1 cellular context compared by ENCODE assay signal in the genomic region with DNA sequence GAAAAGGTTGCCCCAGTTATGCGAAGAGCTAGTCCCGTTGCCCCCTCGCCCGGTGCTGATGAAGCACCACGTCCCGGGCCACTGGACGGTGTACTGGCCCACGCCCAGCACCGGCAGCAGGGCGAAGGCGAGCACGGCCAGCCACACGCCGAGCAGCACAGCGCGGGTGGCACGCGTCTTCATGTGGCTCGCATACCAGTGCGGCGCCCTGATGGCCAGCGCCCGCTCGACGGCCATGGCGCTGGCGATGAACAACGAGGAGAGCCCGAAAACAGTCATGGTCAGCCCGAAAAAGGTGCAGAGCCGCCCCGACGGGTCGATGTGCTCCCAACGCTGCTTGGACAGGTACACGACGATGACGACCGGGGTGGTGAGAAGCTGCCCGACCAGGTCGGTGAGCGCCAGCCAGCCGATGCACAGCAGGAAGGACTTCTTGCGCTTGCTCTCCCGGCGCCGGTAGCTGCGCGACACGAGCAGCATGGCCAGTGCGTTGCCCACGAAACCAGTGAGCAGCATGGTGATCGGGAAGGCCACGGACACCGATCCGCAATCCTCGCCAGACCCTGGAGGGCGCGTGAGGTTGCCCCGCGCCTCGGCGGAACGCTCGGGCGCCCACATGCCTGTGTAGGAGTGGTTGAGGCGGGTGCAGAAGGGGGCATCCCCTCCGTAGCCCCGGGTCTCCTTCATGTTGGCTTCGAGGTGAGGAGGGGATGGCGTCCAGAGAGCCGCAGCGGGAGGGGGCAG.
TF ChIP-seq lines count a peak whose summit lies in the region.

No MANE protein-coding gene starts in this region.

TF ChIP-seq in K562, 482 proteins besides CTCF, POLR2A, EP300 and RAD21 (continued from another document and continues in another):
- TF ChIP-seq, protein P1, sequence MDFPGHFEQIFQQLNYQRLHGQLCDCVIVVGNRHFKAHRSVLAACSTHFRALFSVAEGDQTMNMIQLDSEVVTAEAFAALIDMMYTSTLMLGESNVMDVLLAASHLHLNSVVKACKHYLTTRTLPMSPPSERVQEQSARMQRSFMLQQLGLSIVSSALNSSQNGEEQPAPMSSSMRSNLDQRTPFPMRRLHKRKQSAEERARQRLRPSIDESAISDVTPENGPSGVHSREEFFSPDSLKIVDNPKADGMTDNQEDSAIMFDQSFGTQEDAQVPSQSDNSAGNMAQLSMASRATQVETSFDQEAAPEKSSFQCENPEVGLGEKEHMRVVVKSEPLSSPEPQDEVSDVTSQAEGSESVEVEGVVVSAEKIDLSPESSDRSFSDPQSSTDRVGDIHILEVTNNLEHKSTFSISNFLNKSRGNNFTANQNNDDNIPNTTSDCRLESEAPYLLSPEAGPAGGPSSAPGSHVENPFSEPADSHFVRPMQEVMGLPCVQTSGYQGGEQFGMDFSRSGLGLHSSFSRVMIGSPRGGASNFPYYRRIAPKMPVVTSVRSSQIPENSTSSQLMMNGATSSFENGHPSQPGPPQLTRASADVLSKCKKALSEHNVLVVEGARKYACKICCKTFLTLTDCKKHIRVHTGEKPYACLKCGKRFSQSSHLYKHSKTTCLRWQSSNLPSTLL (IDR thresholded peaks at IDR 0.05) = no peak
- TF ChIP-seq, protein P2, sequence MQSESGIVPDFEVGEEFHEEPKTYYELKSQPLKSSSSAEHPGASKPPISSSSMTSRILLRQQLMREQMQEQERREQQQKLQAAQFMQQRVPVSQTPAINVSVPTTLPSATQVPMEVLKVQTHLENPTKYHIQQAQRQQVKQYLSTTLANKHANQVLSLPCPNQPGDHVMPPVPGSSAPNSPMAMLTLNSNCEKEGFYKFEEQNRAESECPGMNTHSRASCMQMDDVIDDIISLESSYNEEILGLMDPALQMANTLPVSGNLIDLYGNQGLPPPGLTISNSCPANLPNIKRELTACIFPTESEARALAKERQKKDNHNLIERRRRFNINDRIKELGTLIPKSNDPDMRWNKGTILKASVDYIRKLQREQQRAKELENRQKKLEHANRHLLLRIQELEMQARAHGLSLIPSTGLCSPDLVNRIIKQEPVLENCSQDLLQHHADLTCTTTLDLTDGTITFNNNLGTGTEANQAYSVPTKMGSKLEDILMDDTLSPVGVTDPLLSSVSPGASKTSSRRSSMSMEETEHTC (IDR thresholded peaks at IDR 0.05) = no peak
- TF ChIP-seq, protein P3, sequence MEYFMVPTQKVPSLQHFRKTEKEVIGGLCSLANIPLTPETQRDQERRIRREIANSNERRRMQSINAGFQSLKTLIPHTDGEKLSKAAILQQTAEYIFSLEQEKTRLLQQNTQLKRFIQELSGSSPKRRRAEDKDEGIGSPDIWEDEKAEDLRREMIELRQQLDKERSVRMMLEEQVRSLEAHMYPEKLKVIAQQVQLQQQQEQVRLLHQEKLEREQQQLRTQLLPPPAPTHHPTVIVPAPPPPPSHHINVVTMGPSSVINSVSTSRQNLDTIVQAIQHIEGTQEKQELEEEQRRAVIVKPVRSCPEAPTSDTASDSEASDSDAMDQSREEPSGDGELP (CRISPR knock-in tag; IDR thresholded peaks at IDR 0.05; ENCODE audit: borderline replicate concordance) = peak; percentile 43; the same call in 1 of the 2 replicates
- TF ChIP-seq, protein P4, sequence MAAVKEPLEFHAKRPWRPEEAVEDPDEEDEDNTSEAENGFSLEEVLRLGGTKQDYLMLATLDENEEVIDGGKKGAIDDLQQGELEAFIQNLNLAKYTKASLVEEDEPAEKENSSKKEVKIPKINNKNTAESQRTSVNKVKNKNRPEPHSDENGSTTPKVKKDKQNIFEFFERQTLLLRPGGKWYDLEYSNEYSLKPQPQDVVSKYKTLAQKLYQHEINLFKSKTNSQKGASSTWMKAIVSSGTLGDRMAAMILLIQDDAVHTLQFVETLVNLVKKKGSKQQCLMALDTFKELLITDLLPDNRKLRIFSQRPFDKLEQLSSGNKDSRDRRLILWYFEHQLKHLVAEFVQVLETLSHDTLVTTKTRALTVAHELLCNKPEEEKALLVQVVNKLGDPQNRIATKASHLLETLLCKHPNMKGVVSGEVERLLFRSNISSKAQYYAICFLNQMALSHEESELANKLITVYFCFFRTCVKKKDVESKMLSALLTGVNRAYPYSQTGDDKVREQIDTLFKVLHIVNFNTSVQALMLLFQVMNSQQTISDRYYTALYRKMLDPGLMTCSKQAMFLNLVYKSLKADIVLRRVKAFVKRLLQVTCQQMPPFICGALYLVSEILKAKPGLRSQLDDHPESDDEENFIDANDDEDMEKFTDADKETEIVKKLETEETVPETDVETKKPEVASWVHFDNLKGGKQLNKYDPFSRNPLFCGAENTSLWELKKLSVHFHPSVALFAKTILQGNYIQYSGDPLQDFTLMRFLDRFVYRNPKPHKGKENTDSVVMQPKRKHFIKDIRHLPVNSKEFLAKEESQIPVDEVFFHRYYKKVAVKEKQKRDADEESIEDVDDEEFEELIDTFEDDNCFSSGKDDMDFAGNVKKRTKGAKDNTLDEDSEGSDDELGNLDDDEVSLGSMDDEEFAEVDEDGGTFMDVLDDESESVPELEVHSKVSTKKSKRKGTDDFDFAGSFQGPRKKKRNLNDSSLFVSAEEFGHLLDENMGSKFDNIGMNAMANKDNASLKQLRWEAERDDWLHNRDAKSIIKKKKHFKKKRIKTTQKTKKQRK (IDR thresholded peaks at IDR 0.05; ENCODE audit: borderline replicate concordance, low read depth, low read length) = no peak
- peak; percentile 23 for TF ChIP-seq FIP1L1 (IDR thresholded peaks at IDR 0.05; ENCODE audit: low read depth, low read length, poor library complexity, severe bottlenecking)
- TF ChIP-seq ZNF232 (CRISPR knock-in tag; IDR thresholded peaks at IDR 0.05) = peak; percentile 25; the same call in 1 of the 2 replicates
- TF ChIP-seq ARID1B (IDR thresholded peaks at IDR 0.05) = no peak
- no peak for TF ChIP-seq ZNF696 (CRISPR knock-in tag; conservative IDR thresholded peaks at IDR 0.05)
- peak; percentile 24 for TF ChIP-seq RBM22 (IDR thresholded peaks at IDR 0.05; ENCODE audit: low read depth, low read length, poor library complexity, severe bottlenecking)
- TF ChIP-seq CHD2 (IDR thresholded peaks at IDR 0.05; ENCODE audit: low read depth, low read length) = 0 out of 2 replicates have a peak, but pooled peaks have one; percentile 31
- TF ChIP-seq, protein P5, sequence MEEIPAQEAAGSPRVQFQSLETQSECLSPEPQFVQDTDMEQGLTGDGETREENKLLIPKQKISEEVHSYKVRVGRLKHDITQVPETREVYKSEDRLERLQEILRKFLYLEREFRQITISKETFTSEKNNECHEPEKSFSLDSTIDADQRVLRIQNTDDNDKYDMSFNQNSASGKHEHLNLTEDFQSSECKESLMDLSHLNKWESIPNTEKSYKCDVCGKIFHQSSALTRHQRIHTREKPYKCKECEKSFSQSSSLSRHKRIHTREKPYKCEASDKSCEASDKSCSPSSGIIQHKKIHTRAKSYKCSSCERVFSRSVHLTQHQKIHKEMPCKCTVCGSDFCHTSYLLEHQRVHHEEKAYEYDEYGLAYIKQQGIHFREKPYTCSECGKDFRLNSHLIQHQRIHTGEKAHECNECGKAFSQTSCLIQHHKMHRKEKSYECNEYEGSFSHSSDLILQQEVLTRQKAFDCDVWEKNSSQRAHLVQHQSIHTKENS (CRISPR knock-in tag; IDR thresholded peaks at IDR 0.05) = no peak
- TF ChIP-seq CC2D1A (IDR thresholded peaks at IDR 0.05) = no peak
- TF ChIP-seq CREB1 (IDR thresholded peaks at IDR 0.05) = no peak
- 0 out of 2 replicates have a peak, but pooled peaks have one; percentile 17 for TF ChIP-seq CREB1 (CRISPR knock-in tag; IDR thresholded peaks at IDR 0.05)
- TF ChIP-seq, protein P6, sequence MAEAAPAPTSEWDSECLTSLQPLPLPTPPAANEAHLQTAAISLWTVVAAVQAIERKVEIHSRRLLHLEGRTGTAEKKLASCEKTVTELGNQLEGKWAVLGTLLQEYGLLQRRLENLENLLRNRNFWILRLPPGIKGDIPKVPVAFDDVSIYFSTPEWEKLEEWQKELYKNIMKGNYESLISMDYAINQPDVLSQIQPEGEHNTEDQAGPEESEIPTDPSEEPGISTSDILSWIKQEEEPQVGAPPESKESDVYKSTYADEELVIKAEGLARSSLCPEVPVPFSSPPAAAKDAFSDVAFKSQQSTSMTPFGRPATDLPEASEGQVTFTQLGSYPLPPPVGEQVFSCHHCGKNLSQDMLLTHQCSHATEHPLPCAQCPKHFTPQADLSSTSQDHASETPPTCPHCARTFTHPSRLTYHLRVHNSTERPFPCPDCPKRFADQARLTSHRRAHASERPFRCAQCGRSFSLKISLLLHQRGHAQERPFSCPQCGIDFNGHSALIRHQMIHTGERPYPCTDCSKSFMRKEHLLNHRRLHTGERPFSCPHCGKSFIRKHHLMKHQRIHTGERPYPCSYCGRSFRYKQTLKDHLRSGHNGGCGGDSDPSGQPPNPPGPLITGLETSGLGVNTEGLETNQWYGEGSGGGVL (CRISPR knock-in tag; IDR thresholded peaks at IDR 0.05) = no peak
- no peak for TF ChIP-seq MTA1 (IDR thresholded peaks at IDR 0.05; ENCODE audit: borderline replicate concordance)
- no peak for TF ChIP-seq BMI1 (IDR thresholded peaks at IDR 0.05; ENCODE audit: low read length)
- TF ChIP-seq DDX20 (tag; IDR thresholded peaks at IDR 0.05; ENCODE audit: low read depth) = no peak
- TF ChIP-seq TAF1 (IDR thresholded peaks at IDR 0.05; ENCODE audit: control insufficient read depth, extremely low read depth, insufficient read depth, low read length, severe bottlenecking) = no peak
- TF ChIP-seq, protein P7, sequence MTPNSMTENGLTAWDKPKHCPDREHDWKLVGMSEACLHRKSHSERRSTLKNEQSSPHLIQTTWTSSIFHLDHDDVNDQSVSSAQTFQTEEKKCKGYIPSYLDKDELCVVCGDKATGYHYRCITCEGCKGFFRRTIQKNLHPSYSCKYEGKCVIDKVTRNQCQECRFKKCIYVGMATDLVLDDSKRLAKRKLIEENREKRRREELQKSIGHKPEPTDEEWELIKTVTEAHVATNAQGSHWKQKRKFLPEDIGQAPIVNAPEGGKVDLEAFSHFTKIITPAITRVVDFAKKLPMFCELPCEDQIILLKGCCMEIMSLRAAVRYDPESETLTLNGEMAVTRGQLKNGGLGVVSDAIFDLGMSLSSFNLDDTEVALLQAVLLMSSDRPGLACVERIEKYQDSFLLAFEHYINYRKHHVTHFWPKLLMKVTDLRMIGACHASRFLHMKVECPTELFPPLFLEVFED (CRISPR knock-in tag; conservative IDR thresholded peaks at IDR 0.05) = no peak
- no peak for TF ChIP-seq JUN (IDR thresholded peaks at IDR 0.05; ENCODE audit: borderline replicate concordance, low read depth, low read length)
- TF ChIP-seq JUN (CRISPR knock-in tag; IDR thresholded peaks at IDR 0.05; ENCODE audit: borderline replicate concordance) = 0 out of 2 replicates have a peak, but pooled peaks have one; percentile 11
- TF ChIP-seq ZNF695 (CRISPR knock-in tag; IDR thresholded peaks at IDR 0.05) = no peak
- TF ChIP-seq, protein P8, sequence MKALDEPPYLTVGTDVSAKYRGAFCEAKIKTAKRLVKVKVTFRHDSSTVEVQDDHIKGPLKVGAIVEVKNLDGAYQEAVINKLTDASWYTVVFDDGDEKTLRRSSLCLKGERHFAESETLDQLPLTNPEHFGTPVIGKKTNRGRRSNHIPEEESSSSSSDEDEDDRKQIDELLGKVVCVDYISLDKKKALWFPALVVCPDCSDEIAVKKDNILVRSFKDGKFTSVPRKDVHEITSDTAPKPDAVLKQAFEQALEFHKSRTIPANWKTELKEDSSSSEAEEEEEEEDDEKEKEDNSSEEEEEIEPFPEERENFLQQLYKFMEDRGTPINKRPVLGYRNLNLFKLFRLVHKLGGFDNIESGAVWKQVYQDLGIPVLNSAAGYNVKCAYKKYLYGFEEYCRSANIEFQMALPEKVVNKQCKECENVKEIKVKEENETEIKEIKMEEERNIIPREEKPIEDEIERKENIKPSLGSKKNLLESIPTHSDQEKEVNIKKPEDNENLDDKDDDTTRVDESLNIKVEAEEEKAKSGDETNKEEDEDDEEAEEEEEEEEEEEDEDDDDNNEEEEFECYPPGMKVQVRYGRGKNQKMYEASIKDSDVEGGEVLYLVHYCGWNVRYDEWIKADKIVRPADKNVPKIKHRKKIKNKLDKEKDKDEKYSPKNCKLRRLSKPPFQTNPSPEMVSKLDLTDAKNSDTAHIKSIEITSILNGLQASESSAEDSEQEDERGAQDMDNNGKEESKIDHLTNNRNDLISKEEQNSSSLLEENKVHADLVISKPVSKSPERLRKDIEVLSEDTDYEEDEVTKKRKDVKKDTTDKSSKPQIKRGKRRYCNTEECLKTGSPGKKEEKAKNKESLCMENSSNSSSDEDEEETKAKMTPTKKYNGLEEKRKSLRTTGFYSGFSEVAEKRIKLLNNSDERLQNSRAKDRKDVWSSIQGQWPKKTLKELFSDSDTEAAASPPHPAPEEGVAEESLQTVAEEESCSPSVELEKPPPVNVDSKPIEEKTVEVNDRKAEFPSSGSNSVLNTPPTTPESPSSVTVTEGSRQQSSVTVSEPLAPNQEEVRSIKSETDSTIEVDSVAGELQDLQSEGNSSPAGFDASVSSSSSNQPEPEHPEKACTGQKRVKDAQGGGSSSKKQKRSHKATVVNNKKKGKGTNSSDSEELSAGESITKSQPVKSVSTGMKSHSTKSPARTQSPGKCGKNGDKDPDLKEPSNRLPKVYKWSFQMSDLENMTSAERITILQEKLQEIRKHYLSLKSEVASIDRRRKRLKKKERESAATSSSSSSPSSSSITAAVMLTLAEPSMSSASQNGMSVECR (CRISPR knock-in tag; IDR thresholded peaks at IDR 0.05) = peak; percentile 82
- TF ChIP-seq KLF6 (CRISPR knock-in tag; IDR thresholded peaks at IDR 0.05; ENCODE audit: borderline replicate concordance) = no peak
- no peak for TF ChIP-seq C11orf30 (IDR thresholded peaks at IDR 0.05; ENCODE audit: low read depth)
- TF ChIP-seq ZZZ3 (IDR thresholded peaks at IDR 0.05) = no peak
- peak; percentile 15; the same call in 1 of the 2 replicates for TF ChIP-seq BCOR (IDR thresholded peaks at IDR 0.05)
- TF ChIP-seq PHF21A (IDR thresholded peaks at IDR 0.05; ENCODE audit: borderline replicate concordance, low read depth) = 0 out of 2 replicates have a peak, but pooled peaks have one; percentile 3
- TF ChIP-seq, protein P9, sequence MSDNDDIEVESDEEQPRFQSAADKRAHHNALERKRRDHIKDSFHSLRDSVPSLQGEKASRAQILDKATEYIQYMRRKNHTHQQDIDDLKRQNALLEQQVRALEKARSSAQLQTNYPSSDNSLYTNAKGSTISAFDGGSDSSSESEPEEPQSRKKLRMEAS (CRISPR knock-in tag; IDR thresholded peaks at IDR 0.05) = peak; percentile 80
- no peak for TF ChIP-seq PRPF4 (IDR thresholded peaks at IDR 0.05; ENCODE audit: insufficient read depth, low read depth, low read length, poor library complexity, severe bottlenecking)
- TF ChIP-seq ZNF133 (CRISPR knock-in tag; IDR thresholded peaks at IDR 0.05) = no peak
- peak; percentile 90 for TF ChIP-seq NCOA6 (IDR thresholded peaks at IDR 0.05)
- no peak for TF ChIP-seq ZNF57 (CRISPR knock-in tag; IDR thresholded peaks at IDR 0.05)
- TF ChIP-seq, protein P10, sequence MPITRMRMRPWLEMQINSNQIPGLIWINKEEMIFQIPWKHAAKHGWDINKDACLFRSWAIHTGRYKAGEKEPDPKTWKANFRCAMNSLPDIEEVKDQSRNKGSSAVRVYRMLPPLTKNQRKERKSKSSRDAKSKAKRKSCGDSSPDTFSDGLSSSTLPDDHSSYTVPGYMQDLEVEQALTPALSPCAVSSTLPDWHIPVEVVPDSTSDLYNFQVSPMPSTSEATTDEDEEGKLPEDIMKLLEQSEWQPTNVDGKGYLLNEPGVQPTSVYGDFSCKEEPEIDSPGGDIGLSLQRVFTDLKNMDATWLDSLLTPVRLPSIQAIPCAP (CRISPR knock-in tag; IDR thresholded peaks at IDR 0.05; ENCODE audit: borderline replicate concordance) = no peak
